ENCODE assay signal across 22 cellular contexts in genomic region chr6:106173480-106173879, GRCh38.
DNase-seq lines count a peak whose midpoint lies in the region; ATAC-seq lines count a peak whose summit lies in the region.
"Had no signal": no experiment of that assay in that cellular context is flagged by ENCODE, and none has a peak within 500 bp of the region (broad histone marks: within the 10 kb centered on the region; RNA-seq: fewer than 3 reads in every experiment).

No MANE protein-coding gene starts in this region.

- ATAC-seq in CD4-positive, CD25-positive, alpha-beta regulatory T cell (ENCODE audit: low read depth in 2 of 2), result peak; percentile 46 to 63
- ATAC-seq in T-helper 17 cell (no peak), HG02798 (IDR thresholded peaks at IDR 0.05; ENCODE audit: poor library complexity, unreplicated experiment) (no peak), sciatic nerve (no peak)
- ATAC-seq in naive thymus-derived CD8-positive, alpha-beta T cell, result no peak

- POLR2A ChIA-PET in naive thymus-derived CD8-positive, alpha-beta T cell (lab: Charles Lee), result no interaction called here

- no peaks in the 10 kb centered on the region for H3K27me3 Mint-ChIP-seq in CD4-positive, CD25-positive, alpha-beta regulatory T cell
- no peaks in the 10 kb centered on the region for H3K27me3 Mint-ChIP-seq in T-helper 17 cell
- peaks cover 0 to 9% (median 0%) of the 10 kb centered on the region in 5 donors for H3K27me3 Mint-ChIP-seq in naive thymus-derived CD8-positive, alpha-beta T cell

- H3K27me3 ChIP-seq in CD4-positive, CD25-positive, alpha-beta regulatory T cell (ENCODE audit: control insufficient read depth, insufficient read depth, low read length), result no peaks in the 10 kb centered on the region

- H3K4me1 Mint-ChIP-seq in CD4-positive, CD25-positive, alpha-beta regulatory T cell, result peaks cover 5 to 40% (median 29%) of the 10 kb centered on the region in 4 donors
- H3K4me1 Mint-ChIP-seq in T-helper 17 cell, result peaks cover 11% of the 10 kb centered on the region
- peaks cover 6 to 12% (median 8%) of the 10 kb centered on the region in 4 donors for H3K4me1 Mint-ChIP-seq in naive thymus-derived CD8-positive, alpha-beta T cell

- H3K9me3 ChIP-seq in CD4-positive, CD25-positive, alpha-beta regulatory T cell (ENCODE audit: control insufficient read depth in 2 of 2, low read length in 2 of 2), result no peaks in the 10 kb centered on the region
- no peaks in the 10 kb centered on the region for H3K9me3 ChIP-seq in T-helper 17 cell (ENCODE audit: control insufficient read depth, low read length, poor library complexity, severe bottlenecking)
- H3K9me3 ChIP-seq: Caco-2 had no signal

- intact Hi-C loops in sciatic nerve (cut with DNase I), result no loop called here

- no peak overlapping the region for H3K27ac ChIP-seq in CD4-positive, CD25-positive, alpha-beta regulatory T cell (ENCODE audit: insufficient read depth, low read length, poor library complexity, severe bottlenecking)
- H3K27ac ChIP-seq: 22Rv1, C4-2B, HL-60 had no signal

- peaks cover 14% of the 10 kb centered on the region for H3K36me3 Mint-ChIP-seq in CD4-positive, CD25-positive, alpha-beta regulatory T cell
- no peaks in the 10 kb centered on the region for H3K36me3 Mint-ChIP-seq in T-helper 17 cell (ENCODE audit: low read depth)
- no peaks in the 10 kb centered on the region for H3K36me3 Mint-ChIP-seq in naive thymus-derived CD8-positive, alpha-beta T cell

- peak overlapping the region in 1 of 4 donors; percentile 55 for H3K4me3 Mint-ChIP-seq in CD4-positive, CD25-positive, alpha-beta regulatory T cell
- peak overlapping the region; percentile 52 for H3K4me3 Mint-ChIP-seq in T-helper 17 cell
- H3K4me3 Mint-ChIP-seq in naive thymus-derived CD8-positive, alpha-beta T cell, result no peak overlapping the region
- H3K4me3 Mint-ChIP-seq: HFFc6 had no signal

- H3K9me3 Mint-ChIP-seq in CD4-positive, CD25-positive, alpha-beta regulatory T cell, result no peaks in the 10 kb centered on the region
- peaks cover 0 to 5% (median 0%) of the 10 kb centered on the region in 9 donors for H3K9me3 Mint-ChIP-seq in naive thymus-derived CD8-positive, alpha-beta T cell
- H3K9me3 Mint-ChIP-seq: HFFc6 had no signal

- no peaks in the 10 kb centered on the region for H3K36me3 ChIP-seq in CD4-positive, CD25-positive, alpha-beta regulatory T cell (ENCODE audit: control insufficient read depth, insufficient read depth, low read length)

- H3K4me3 ChIP-seq in CD4-positive, CD25-positive, alpha-beta regulatory T cell (ENCODE audit: low read depth, low read length), result no peak overlapping the region

- DNase-seq in NK-92 treated with Interleukin-12 subunit alpha and Interleukin-12 subunit beta, amount 100 ng/mL, for 24 hours (lab: John Stamatoyannopoulos, UW), result peak; percentile 14
- DNase-seq in NK-92 (lab: John Stamatoyannopoulos, UW; ENCODE audit: unreplicated experiment) (no peak), T-helper 17 cell (no peak), sciatic nerve (ENCODE audit: low spot score) (no peak)
- peak in 1 of 3 donors; percentile 79 for DNase-seq in CD4-positive, CD25-positive, alpha-beta regulatory T cell
- DNase-seq in central memory CD4-positive, alpha-beta T cell, result peak; percentile 9
- DNase-seq in naive thymus-derived CD8-positive, alpha-beta T cell, result no peak
- DNase-seq: AML-193, Caco-2, GDM1, H7, HFFc6, IMR-90, Karpas-422, NCI-H1417 treated with DMSO at 0.1 percent for 48 hours, NCI-H1930, NCI-H226, NCI-H524 had no signal

- peak overlapping the region in 2 of 3 donors; percentile 53 to 72 for H3K27ac Mint-ChIP-seq in CD4-positive, CD25-positive, alpha-beta regulatory T cell
- no peak overlapping the region for H3K27ac Mint-ChIP-seq in T-helper 17 cell
- no peak overlapping the region for H3K27ac Mint-ChIP-seq in naive thymus-derived CD8-positive, alpha-beta T cell
- H3K27ac Mint-ChIP-seq: HFFc6 had no signal

- H3K4me1 ChIP-seq in CD4-positive, CD25-positive, alpha-beta regulatory T cell (ENCODE audit: control insufficient read depth, insufficient read depth, low read length, poor library complexity, severe bottlenecking), result peaks cover 12% of the 10 kb centered on the region

Comparison
In these comparisons a context has a peak if more than half of its experiments do, and no peak if none do; other contexts are left out.
1. DNase-seq: peak in NK-92 treated with Interleukin-12 subunit alpha and Interleukin-12 subunit beta, amount 100 ng/mL, for 24 hours (single experiment) and central memory CD4-positive, alpha-beta T cell (single experiment); none in NK-92 (single experiment), T-helper 17 cell (0 of 3), naive thymus-derived CD8-positive, alpha-beta T cell (0 of 10) and sciatic nerve (single experiment).
2. ATAC-seq: peak in CD4-positive, CD25-positive, alpha-beta regulatory T cell (2 of 2); none in T-helper 17 cell (single experiment), HG02798 (single experiment), naive thymus-derived CD8-positive, alpha-beta T cell (0 of 2) and sciatic nerve (single experiment).
3. H3K27ac Mint-ChIP-seq: peak in CD4-positive, CD25-positive, alpha-beta regulatory T cell (2 of 3); none in T-helper 17 cell (single experiment) and naive thymus-derived CD8-positive, alpha-beta T cell (0 of 10).